Comparison of ENCODE assay signal across 21 cellular contexts in the genomic region with DNA sequence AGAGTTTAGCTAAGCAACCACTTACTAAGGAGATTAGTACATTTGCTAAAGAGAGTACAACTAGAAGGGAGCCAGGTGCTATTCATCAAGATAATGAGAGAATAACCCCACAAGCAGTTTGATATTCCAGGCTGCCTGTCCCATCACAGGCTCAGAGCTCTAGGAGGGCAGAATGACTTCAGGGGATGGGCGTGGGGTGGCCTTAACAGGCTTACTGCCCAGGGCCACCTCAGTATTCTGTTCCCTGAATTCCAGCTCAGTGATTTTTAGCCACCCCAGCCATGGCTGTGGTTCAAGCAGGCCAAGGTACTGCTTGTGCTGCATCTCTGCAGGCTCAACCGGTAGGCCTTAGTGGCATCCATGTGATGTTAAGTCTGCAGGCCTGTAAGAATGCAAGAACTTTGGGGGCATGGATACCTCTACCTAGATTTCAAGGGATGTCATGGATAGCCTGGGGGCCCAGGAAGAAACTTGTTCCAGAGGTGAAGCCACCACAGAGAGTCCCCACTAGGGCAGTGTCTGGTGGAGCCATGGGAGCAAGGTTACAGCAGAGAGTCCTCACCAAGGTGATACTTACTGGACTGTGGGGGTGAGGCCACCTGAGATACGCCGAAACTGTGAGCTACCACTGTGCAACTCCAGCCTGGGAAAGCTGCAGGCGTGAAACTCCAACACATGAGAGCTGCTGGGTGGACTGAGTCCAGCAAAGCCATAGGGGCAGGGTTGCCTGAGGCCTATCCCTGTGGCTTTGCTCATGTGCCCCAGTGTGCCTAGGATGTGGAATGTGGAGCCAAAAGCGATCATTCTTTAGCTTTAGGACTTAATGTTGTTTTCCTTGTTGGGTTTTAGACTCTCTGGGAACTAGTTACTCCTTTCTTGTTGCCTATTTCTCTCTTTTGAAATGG.
"Had no signal": no experiment of that assay in that cellular context is flagged by ENCODE, and none has a peak within 500 bp of the region (broad histone marks: within the 10 kb centered on the region; RNA-seq: fewer than 3 reads in every experiment).

No MANE protein-coding gene starts in this region.

- H3K27ac ChIP-seq: body of pancreas, cardiac muscle cell, heart right ventricle, sigmoid colon, thoracic aorta, upper lobe of left lung had no signal

- H3K36me3 ChIP-seq: cardiac muscle cell, heart right ventricle, sigmoid colon, thoracic aorta, upper lobe of left lung had no signal

- H3K27ac Mint-ChIP-seq: activated B cell treated with CpG ODN at 0.5 μM for 24 hours; activated CD4-positive, alpha-beta memory T cell treated with anti-CD3 and anti-CD28 coated beads for 36 hours; T-helper 17 cell had no signal

- ATAC-seq: body of pancreas; naive thymus-derived CD4-positive, alpha-beta T cell; T-helper 17 cell had no signal

- H3K4me2 ChIP-seq: smooth muscle cell had no signal

- H3K27me3 ChIP-seq: body of pancreas, cardiac muscle cell, heart right ventricle, sigmoid colon, upper lobe of left lung had no signal

- H3K4me3 ChIP-seq: body of pancreas, cardiac muscle cell, heart right ventricle, lung, sigmoid colon, smooth muscle cell, thoracic aorta, upper lobe of left lung had no signal

- DNase-seq: activated B cell treated with CpG ODN at 0.5 μM for 24 hours; activated CD4-positive, alpha-beta memory T cell treated with anti-CD3 and anti-CD28 coated beads for 36 hours; activated CD4-positive, alpha-beta T cell treated with anti-CD3 and anti-CD28 coated beads for 48 hours; activated naive CD4-positive, alpha-beta T cell treated with Interleukin-2 at 50 U/mL for 16 hours; activated T-cell treated with anti-CD3 and anti-CD28 coated beads, Interleukin-2, amount 50 U/mL, for 48 hours; anterior cingulate cortex; naive thymus-derived CD4-positive, alpha-beta T cell; occipital lobe; sigmoid colon; stimulated activated CD4-positive, alpha-beta T cell treated with anti-CD3 and anti-CD28 coated beads, Interleukin-15, amount 100 ng/mL, for 24 hours; stimulated activated CD8-positive, alpha-beta memory T cell treated with anti-CD3 and anti-CD28 coated beads, Interleukin-4, amount 100 ng/mL, for 48 hours; stimulated activated naive CD4-positive, alpha-beta T cell; T-helper 17 cell; upper lobe of left lung had no signal

- H3K4me3 Mint-ChIP-seq: activated B cell treated with CpG ODN at 0.5 μM for 24 hours; activated CD4-positive, alpha-beta memory T cell treated with anti-CD3 and anti-CD28 coated beads for 36 hours; naive thymus-derived CD4-positive, alpha-beta T cell; neural crest cell; T-helper 17 cell had no signal

- H3K9me3 ChIP-seq: body of pancreas, sigmoid colon, thoracic aorta, upper lobe of left lung had no signal

- H3K4me1 Mint-ChIP-seq: neural crest cell had no signal

- H3K4me1 ChIP-seq: body of pancreas, upper lobe of left lung had no signal
